In the genomic region with DNA sequence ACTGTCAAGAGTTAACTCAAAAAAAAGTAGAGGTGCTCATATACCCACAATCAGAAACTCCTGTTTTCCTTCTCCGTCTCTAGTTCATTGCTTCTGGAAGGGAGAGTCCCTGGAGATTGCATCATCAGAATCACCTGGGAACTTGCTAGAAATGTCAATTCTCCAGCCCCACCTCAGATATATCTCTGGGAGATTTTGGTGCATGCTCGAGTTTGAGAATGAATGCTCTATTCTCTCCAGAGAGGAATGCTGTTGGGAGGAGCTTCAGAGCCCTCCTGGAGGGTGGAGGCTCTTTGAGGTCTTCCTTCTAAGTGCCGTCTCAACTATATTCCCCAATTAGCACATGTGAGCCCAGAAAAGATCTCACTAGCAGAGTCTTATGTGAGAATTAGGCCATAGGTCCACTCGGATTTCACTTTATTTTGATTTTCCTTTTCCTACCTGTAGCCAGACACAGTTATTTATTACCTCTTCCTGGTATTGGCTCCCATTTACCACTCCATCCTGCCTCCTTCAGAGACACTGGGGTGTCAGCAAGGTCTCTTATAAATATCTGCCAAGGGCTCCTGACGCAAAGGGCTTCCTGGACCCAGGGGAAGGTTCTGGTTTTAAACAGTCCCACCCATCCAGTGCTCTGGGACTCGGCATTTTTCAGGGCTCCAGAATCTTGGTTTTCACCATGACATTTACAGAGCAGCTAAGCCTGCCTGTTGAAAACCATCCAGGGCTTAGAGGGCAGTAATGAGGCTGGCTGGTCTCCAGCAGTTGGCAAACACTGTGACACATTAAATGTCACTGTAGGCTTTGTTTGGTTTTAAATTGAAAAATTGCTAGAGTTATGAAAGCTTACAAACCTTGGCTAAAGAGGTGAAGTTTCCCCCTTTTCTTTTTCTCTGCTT, we compare ENCODE assay signal across 8 cellular contexts.
A peak's percentile ranks its signal among the peaks of the same experiment; 100 is the strongest.
DNase-seq lines count a peak whose midpoint lies in the region; ATAC-seq and TF ChIP-seq lines count a peak whose summit lies in the region.
"Had no signal": no experiment of that assay in that cellular context is flagged by ENCODE, and none has a peak within 500 bp of the region (broad histone marks: within the 10 kb centered on the region; RNA-seq: fewer than 3 reads in every experiment).

No MANE protein-coding gene starts in this region.

- POLR2A ChIA-PET in WTC11 (lab: Charles Lee) = no interaction called here
- POLR2A ChIA-PET in activated CD4-positive, alpha-beta T cell treated with anti-CD3 and anti-CD28 coated beads, Interleukin-2, amount 10 ng/mL, durations not matched to agents 7 days and 5 days (lab: Charles Lee) = no interaction called here

- H3K4me3 ChIP-seq in suprapubic skin (no peak overlapping the region), brain microvascular endothelial cell (ENCODE audit: low read depth, low read length) (no peak overlapping the region)

- no peaks in the 10 kb centered on the region for H3K9me3 ChIP-seq in suprapubic skin

- TF ChIP-seq CTCF in LNCAP (IDR thresholded peaks at IDR 0.05) (peak; percentile 33; the same call in 1 of the 2 replicates), WTC11 (IDR thresholded peaks at IDR 0.05) (no peak), suprapubic skin (IDR thresholded peaks at IDR 0.05) (no peak), brain microvascular endothelial cell (IDR thresholded peaks at IDR 0.05; ENCODE audit: low read depth, low read length, missing control alignments) (no peak)

- intact Hi-C loops in left ventricle myocardium superior (cut with micrococcal nuclease) = no loop called here

- in situ Hi-C loops in brain microvascular endothelial cell (cut with HindIII; ENCODE audit: low pct_ligation_motif_present, low sequenced_read_pairs) = no loop called here

- H3K36me3 ChIP-seq in suprapubic skin (no peaks in the 10 kb centered on the region), brain microvascular endothelial cell (replicated peaks) (no peaks in the 10 kb centered on the region)

- H3K27me3 ChIP-seq in suprapubic skin (no peaks in the 10 kb centered on the region), brain microvascular endothelial cell (replicated peaks) (no peaks in the 10 kb centered on the region)

- H3K9me3 Mint-ChIP-seq in WTC11 = 0 out of 2 replicates have a peak, but pooled peaks cover 4% of the 10 kb centered on the region
- H3K9me3 Mint-ChIP-seq in activated CD4-positive, alpha-beta T cell treated with anti-CD3 and anti-CD28 coated beads, Interleukin-2, amount 10 ng/mL, durations not matched to agents 7 days and 5 days = peaks cover 13% of the 10 kb centered on the region

- no peaks in the 10 kb centered on the region; the same call in 1 of the 2 replicates for H3K27me3 Mint-ChIP-seq in WTC11 (ENCODE audit: low read depth)
- peaks cover 2% of the 10 kb centered on the region for H3K27me3 Mint-ChIP-seq in activated CD4-positive, alpha-beta T cell treated with anti-CD3 and anti-CD28 coated beads, Interleukin-2, amount 10 ng/mL, durations not matched to agents 7 days and 5 days

- DNase-seq in WTC11 (ENCODE audit: low spot score) (no peak), left ventricle myocardium superior (peak; percentile 57), suprapubic skin (ENCODE audit: low spot score in 2 of 2) (peak; percentile 77 to 79), brain microvascular endothelial cell (no peak)
- no peak for DNase-seq in activated CD4-positive, alpha-beta T cell treated with anti-CD3 and anti-CD28 coated beads, Interleukin-2, amount 10 ng/mL, durations not matched to agents 7 days and 5 days
- DNase-seq in stimulated activated CD4-positive, alpha-beta T cell treated with anti-CD3 and anti-CD28 coated beads, Interleukin-4, amount 100 ng/mL, for 1 hour = no peak
- DNase-seq: activated CD8-positive, alpha-beta memory T cell treated with anti-CD3 and anti-CD28 coated beads, Interleukin-2, amount 50 U/mL, for 48 hours had no signal

- 24% methylated on average over 6 of the region's 6 CpGs for WGBS in suprapubic skin

- TF ChIP-seq POLR2A in suprapubic skin (IDR thresholded peaks at IDR 0.05) = no peak

- H3K36me3 Mint-ChIP-seq in WTC11 = no peaks in the 10 kb centered on the region
- peaks cover 11% of the 10 kb centered on the region for H3K36me3 Mint-ChIP-seq in activated CD4-positive, alpha-beta T cell treated with anti-CD3 and anti-CD28 coated beads, Interleukin-2, amount 10 ng/mL, durations not matched to agents 7 days and 5 days (ENCODE audit: low read depth)

- H3K4me1 Mint-ChIP-seq in WTC11 = peaks cover 24% of the 10 kb centered on the region
- peaks cover 38% of the 10 kb centered on the region for H3K4me1 Mint-ChIP-seq in activated CD4-positive, alpha-beta T cell treated with anti-CD3 and anti-CD28 coated beads, Interleukin-2, amount 10 ng/mL, durations not matched to agents 7 days and 5 days

- no peak overlapping the region for H3K27ac Mint-ChIP-seq in WTC11
- no peak overlapping the region for H3K27ac Mint-ChIP-seq in activated CD4-positive, alpha-beta T cell treated with anti-CD3 and anti-CD28 coated beads, Interleukin-2, amount 10 ng/mL, durations not matched to agents 7 days and 5 days

- H3K27ac ChIP-seq in suprapubic skin (peak overlapping the region; percentile 91), brain microvascular endothelial cell (no peak overlapping the region)

- CTCF ChIA-PET in WTC11 (lab: Charles Lee) = interaction anchor here (1.3 kb wide), 1 partner anchor 31 kb away, joined by 5 read pairs; no protein-coding TSS in a partner anchor
- CTCF ChIA-PET in activated CD4-positive, alpha-beta T cell treated with anti-CD3 and anti-CD28 coated beads, Interleukin-2, amount 10 ng/mL, durations not matched to agents 7 days and 5 days (lab: Charles Lee) = interaction anchor here (0.6 to 1.2 kb wide), 3 partner anchors 18 to 368 kb away, joined by 3 to 4 read pairs (median 4); no protein-coding TSS in a partner anchor

- TF ChIP-seq EP300 in suprapubic skin (IDR thresholded peaks at IDR 0.05) = no peak

- H3K4me3 Mint-ChIP-seq in WTC11 = no peak overlapping the region
- H3K4me3 Mint-ChIP-seq in activated CD4-positive, alpha-beta T cell treated with anti-CD3 and anti-CD28 coated beads, Interleukin-2, amount 10 ng/mL, durations not matched to agents 7 days and 5 days = no peak overlapping the region

- ATAC-seq in WTC11 (peak; percentile 56), left ventricle myocardium superior (peak; percentile 74)

- H3K4me1 ChIP-seq in suprapubic skin = peaks cover 38% of the 10 kb centered on the region

TF ChIP-seq in WTC11, 78 proteins besides CTCF, POLR2A, EP300 and RAD21 (continues in another document):
- TF ChIP-seq ZNF121 (CRISPR knock-in tag; IDR thresholded peaks at IDR 0.05) (no peak), TCF7 (CRISPR knock-in tag; IDR thresholded peaks at IDR 0.05; ENCODE audit: low read depth) (no peak), SMAD3 (CRISPR knock-in tag; IDR thresholded peaks at IDR 0.05; ENCODE audit: borderline replicate concordance) (no peak), GABPB1 (CRISPR knock-in tag; IDR thresholded peaks at IDR 0.05) (no peak), FOXK1 (CRISPR knock-in tag; IDR thresholded peaks at IDR 0.05) (no peak)
- TF ChIP-seq, protein P1, sequence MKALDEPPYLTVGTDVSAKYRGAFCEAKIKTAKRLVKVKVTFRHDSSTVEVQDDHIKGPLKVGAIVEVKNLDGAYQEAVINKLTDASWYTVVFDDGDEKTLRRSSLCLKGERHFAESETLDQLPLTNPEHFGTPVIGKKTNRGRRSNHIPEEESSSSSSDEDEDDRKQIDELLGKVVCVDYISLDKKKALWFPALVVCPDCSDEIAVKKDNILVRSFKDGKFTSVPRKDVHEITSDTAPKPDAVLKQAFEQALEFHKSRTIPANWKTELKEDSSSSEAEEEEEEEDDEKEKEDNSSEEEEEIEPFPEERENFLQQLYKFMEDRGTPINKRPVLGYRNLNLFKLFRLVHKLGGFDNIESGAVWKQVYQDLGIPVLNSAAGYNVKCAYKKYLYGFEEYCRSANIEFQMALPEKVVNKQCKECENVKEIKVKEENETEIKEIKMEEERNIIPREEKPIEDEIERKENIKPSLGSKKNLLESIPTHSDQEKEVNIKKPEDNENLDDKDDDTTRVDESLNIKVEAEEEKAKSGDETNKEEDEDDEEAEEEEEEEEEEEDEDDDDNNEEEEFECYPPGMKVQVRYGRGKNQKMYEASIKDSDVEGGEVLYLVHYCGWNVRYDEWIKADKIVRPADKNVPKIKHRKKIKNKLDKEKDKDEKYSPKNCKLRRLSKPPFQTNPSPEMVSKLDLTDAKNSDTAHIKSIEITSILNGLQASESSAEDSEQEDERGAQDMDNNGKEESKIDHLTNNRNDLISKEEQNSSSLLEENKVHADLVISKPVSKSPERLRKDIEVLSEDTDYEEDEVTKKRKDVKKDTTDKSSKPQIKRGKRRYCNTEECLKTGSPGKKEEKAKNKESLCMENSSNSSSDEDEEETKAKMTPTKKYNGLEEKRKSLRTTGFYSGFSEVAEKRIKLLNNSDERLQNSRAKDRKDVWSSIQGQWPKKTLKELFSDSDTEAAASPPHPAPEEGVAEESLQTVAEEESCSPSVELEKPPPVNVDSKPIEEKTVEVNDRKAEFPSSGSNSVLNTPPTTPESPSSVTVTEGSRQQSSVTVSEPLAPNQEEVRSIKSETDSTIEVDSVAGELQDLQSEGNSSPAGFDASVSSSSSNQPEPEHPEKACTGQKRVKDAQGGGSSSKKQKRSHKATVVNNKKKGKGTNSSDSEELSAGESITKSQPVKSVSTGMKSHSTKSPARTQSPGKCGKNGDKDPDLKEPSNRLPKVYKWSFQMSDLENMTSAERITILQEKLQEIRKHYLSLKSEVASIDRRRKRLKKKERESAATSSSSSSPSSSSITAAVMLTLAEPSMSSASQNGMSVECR (CRISPR knock-in tag; IDR thresholded peaks at IDR 0.05; ENCODE audit: borderline replicate concordance) = no peak
- TF ChIP-seq, protein P2, sequence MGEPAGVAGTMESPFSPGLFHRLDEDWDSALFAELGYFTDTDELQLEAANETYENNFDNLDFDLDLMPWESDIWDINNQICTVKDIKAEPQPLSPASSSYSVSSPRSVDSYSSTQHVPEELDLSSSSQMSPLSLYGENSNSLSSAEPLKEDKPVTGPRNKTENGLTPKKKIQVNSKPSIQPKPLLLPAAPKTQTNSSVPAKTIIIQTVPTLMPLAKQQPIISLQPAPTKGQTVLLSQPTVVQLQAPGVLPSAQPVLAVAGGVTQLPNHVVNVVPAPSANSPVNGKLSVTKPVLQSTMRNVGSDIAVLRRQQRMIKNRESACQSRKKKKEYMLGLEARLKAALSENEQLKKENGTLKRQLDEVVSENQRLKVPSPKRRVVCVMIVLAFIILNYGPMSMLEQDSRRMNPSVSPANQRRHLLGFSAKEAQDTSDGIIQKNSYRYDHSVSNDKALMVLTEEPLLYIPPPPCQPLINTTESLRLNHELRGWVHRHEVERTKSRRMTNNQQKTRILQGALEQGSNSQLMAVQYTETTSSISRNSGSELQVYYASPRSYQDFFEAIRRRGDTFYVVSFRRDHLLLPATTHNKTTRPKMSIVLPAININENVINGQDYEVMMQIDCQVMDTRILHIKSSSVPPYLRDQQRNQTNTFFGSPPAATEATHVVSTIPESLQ (CRISPR knock-in tag; IDR thresholded peaks at IDR 0.05) = no peak

Comparison
In these comparisons a context has a peak if more than half of its experiments do, and no peak if none do; other contexts are left out.
1. DNase-seq: peak in left ventricle myocardium superior (single experiment) and suprapubic skin (2 of 2); none in WTC11 (single experiment), activated CD4-positive, alpha-beta T cell treated with anti-CD3 and anti-CD28 coated beads, Interleukin-2, amount 10 ng/mL, durations not matched to agents 7 days and 5 days (single experiment), brain microvascular endothelial cell (single experiment) and stimulated activated CD4-positive, alpha-beta T cell treated with anti-CD3 and anti-CD28 coated beads, Interleukin-4, amount 100 ng/mL, for 1 hour (single experiment).